ENCODE assay signal across 13 cellular contexts in the genomic region with DNA sequence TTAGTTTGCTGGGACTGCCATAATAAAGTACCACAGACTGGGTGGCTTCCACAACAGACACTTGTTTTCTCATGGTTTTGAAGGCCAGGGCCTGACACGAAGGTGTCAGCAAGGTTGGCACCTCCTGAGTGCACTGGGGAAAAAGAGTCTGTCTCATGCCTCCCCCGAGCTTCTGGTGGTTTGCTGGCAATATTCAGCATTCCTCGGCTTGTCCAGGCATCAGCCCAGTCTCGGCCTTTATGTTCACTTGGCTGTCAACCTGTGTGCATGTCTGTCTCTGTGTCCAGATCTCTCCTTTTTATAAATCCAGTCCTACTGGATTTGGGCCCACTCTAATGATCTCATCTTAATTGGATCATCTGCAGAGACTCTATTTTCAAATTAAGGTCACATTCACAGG.
"Had no signal": no experiment of that assay in that cellular context is flagged by ENCODE, and none has a peak within 500 bp of the region (broad histone marks: within the 10 kb centered on the region; RNA-seq: fewer than 3 reads in every experiment).

No MANE protein-coding gene starts in this region.

- DNase-seq: activated CD4-positive, CD25-positive, alpha-beta regulatory T cell treated with anti-CD3 and anti-CD28 coated beads, Interleukin-2, amount 50 U/mL, for 72 hours; activated naive CD4-positive, alpha-beta T cell treated with anti-CD3 and anti-CD28 coated beads, Interleukin-2, amount 10 ng/mL, durations not matched to agents 7 days and 5 days; activated T-cell treated with anti-CD3 and anti-CD28 coated beads, Interleukin-2, amount 50 U/mL, for 1 hour; effector memory CD4-positive, alpha-beta T cell; heart right ventricle; left cardiac atrium; lower lobe of right lung; midbrain; stimulated activated CD4-positive, alpha-beta T cell treated with anti-CD3 and anti-CD28 coated beads, Interleukin-1b, Interleukin-23, amount 100 ng/mL, for 48 hours; tibial artery had no signal

- H3K9me3 ChIP-seq: gastroesophageal sphincter, heart right ventricle, lower lobe of right lung, tibial artery had no signal

- ATAC-seq: gastroesophageal sphincter; heart right ventricle; lower lobe of right lung; sciatic nerve; stimulated activated effector memory CD8-positive, alpha-beta T cell treated with anti-CD3 and anti-CD28 coated beads, Interleukin-12 subunit alpha, Interleukin-12 subunit beta, amount 100 ng/mL, for 72 hours had no signal

- H3K4me3 ChIP-seq: gastroesophageal sphincter, heart right ventricle, lower lobe of right lung, tibial artery had no signal

- H3K27ac ChIP-seq: gastroesophageal sphincter, lower lobe of right lung, tibial artery had no signal

- H3K27me3 ChIP-seq: gastroesophageal sphincter, heart right ventricle, tibial artery had no signal
